In genomic region chr14:106845286-106846087, GRCh38 we compare ENCODE assay signal across 8 cellular contexts.
A peak's percentile ranks its signal among the peaks of the same experiment; 100 is the strongest.
DNase-seq lines count a peak whose midpoint lies in the region; ATAC-seq, FAIRE-seq and TF ChIP-seq lines count a peak whose summit lies in the region.

No MANE protein-coding gene starts in this region.

- CTCF ChIA-PET in activated CD8-positive, alpha-beta memory T cell treated with anti-CD3 and anti-CD28 coated beads, Interleukin-2, amount 10 ng/mL, durations not matched to agents 7 days and 5 days (lab: Charles Lee), result interaction anchor here (0.9 to 5.4 kb wide), 3 partner anchors 10 to 28 kb away, joined by 4 to 31 read pairs (median 14); no protein-coding TSS in a partner anchor

- H3K4me1 Mint-ChIP-seq in activated CD8-positive, alpha-beta memory T cell treated with anti-CD3 and anti-CD28 coated beads, Interleukin-2, amount 10 ng/mL, durations not matched to agents 7 days and 5 days, result peaks cover 15% of the 10 kb centered on the region
- H3K4me1 Mint-ChIP-seq in stimulated activated naive CD8-positive, alpha-beta T cell treated with anti-CD3 and anti-CD28 coated beads, Interleukin-15, amount 100 ng/mL, for 72 hours, result peaks cover 55% of the 10 kb centered on the region

- no peaks in the 10 kb centered on the region for H3K27me3 ChIP-seq in kidney epithelial cell (ENCODE audit: control insufficient read depth, insufficient read depth, low read length)

- no peak for FAIRE-seq in D721Med (lab: Jason Lieb, UNC)

- no peaks in the 10 kb centered on the region for H3K36me3 ChIP-seq in kidney epithelial cell (ENCODE audit: control insufficient read depth, insufficient read depth, low read length)

- H3K4me3 Mint-ChIP-seq in activated CD8-positive, alpha-beta memory T cell treated with anti-CD3 and anti-CD28 coated beads, Interleukin-2, amount 10 ng/mL, durations not matched to agents 7 days and 5 days, result peak overlapping the region; percentile 77
- H3K4me3 Mint-ChIP-seq in stimulated activated naive CD8-positive, alpha-beta T cell treated with anti-CD3 and anti-CD28 coated beads, Interleukin-15, amount 100 ng/mL, for 72 hours, result peak overlapping the region; percentile 93 to 96

- no peak for TF ChIP-seq CTCF in kidney epithelial cell (IDR thresholded peaks at IDR 0.05; ENCODE audit: insufficient read depth, low read length, poor library complexity, severe bottlenecking)
- TF ChIP-seq CTCF in D721Med (IDR thresholded peaks at IDR 0.05; ENCODE audit: insufficient read depth, missing control alignments), result no peak

- H3K27me3 Mint-ChIP-seq in activated CD8-positive, alpha-beta memory T cell treated with anti-CD3 and anti-CD28 coated beads, Interleukin-2, amount 10 ng/mL, durations not matched to agents 7 days and 5 days, result peaks cover 40% of the 10 kb centered on the region
- H3K27me3 Mint-ChIP-seq in stimulated activated naive CD8-positive, alpha-beta T cell treated with anti-CD3 and anti-CD28 coated beads, Interleukin-15, amount 100 ng/mL, for 72 hours, result no peaks in the 10 kb centered on the region

- ATAC-seq in GM19467 (IDR thresholded peaks at IDR 0.05; ENCODE audit: unreplicated experiment), result peak; percentile 46
- no peak for ATAC-seq in activated CD8-positive, alpha-beta memory T cell treated with anti-CD3 and anti-CD28 coated beads, Interleukin-2, amount 10 ng/mL, durations not matched to agents 7 days and 5 days
- ATAC-seq in stimulated activated naive CD8-positive, alpha-beta T cell treated with anti-CD3 and anti-CD28 coated beads, Interleukin-15, amount 100 ng/mL, for 72 hours, result peak; percentile 79

- H3K27ac Mint-ChIP-seq in activated CD8-positive, alpha-beta memory T cell treated with anti-CD3 and anti-CD28 coated beads, Interleukin-2, amount 10 ng/mL, durations not matched to agents 7 days and 5 days, result no peak overlapping the region
- peak overlapping the region; percentile 96 to 97 for H3K27ac Mint-ChIP-seq in stimulated activated naive CD8-positive, alpha-beta T cell treated with anti-CD3 and anti-CD28 coated beads, Interleukin-15, amount 100 ng/mL, for 72 hours

- H3K4me3 ChIP-seq in kidney epithelial cell (ENCODE audit: low read depth, low read length), result peak overlapping the region; percentile 43

- no peaks in the 10 kb centered on the region for H3K36me3 Mint-ChIP-seq in activated CD8-positive, alpha-beta memory T cell treated with anti-CD3 and anti-CD28 coated beads, Interleukin-2, amount 10 ng/mL, durations not matched to agents 7 days and 5 days

- DNase-seq in COR-L47 (lab: John Stamatoyannopoulos, UW) (peak; percentile 27), MV-4-11 (lab: John Stamatoyannopoulos, UW) (peak; percentile 9), kidney epithelial cell (ENCODE audit: low read depth) (peak; percentile 79), D721Med (ENCODE audit: insufficient read length, low spot score) (no peak), ecto neural progenitor cell (ENCODE audit: low spot score) (no peak)
- DNase-seq in activated CD8-positive, alpha-beta memory T cell treated with anti-CD3 and anti-CD28 coated beads, Interleukin-2, amount 10 ng/mL, durations not matched to agents 7 days and 5 days, result no peak
- peak; percentile 51 to 68 for DNase-seq in stimulated activated naive CD8-positive, alpha-beta T cell treated with anti-CD3 and anti-CD28 coated beads, Interleukin-15, amount 100 ng/mL, for 72 hours

- H3K9me3 Mint-ChIP-seq in activated CD8-positive, alpha-beta memory T cell treated with anti-CD3 and anti-CD28 coated beads, Interleukin-2, amount 10 ng/mL, durations not matched to agents 7 days and 5 days (ENCODE audit: low read depth), result no peaks in the 10 kb centered on the region
- no peaks in the 10 kb centered on the region for H3K9me3 Mint-ChIP-seq in stimulated activated naive CD8-positive, alpha-beta T cell treated with anti-CD3 and anti-CD28 coated beads, Interleukin-15, amount 100 ng/mL, for 72 hours

Comparison
In these comparisons a context has a peak if more than half of its experiments do, and no peak if none do; other contexts are left out.
1. DNase-seq: peak in COR-L47 (single experiment), MV-4-11 (single experiment), kidney epithelial cell (single experiment) and stimulated activated naive CD8-positive, alpha-beta T cell treated with anti-CD3 and anti-CD28 coated beads, Interleukin-15, amount 100 ng/mL, for 72 hours (2 of 2); none in activated CD8-positive, alpha-beta memory T cell treated with anti-CD3 and anti-CD28 coated beads, Interleukin-2, amount 10 ng/mL, durations not matched to agents 7 days and 5 days (single experiment), D721Med (single experiment) and ecto neural progenitor cell (single experiment).